ENCODE assay signal across 29 cellular contexts in the genomic region with DNA sequence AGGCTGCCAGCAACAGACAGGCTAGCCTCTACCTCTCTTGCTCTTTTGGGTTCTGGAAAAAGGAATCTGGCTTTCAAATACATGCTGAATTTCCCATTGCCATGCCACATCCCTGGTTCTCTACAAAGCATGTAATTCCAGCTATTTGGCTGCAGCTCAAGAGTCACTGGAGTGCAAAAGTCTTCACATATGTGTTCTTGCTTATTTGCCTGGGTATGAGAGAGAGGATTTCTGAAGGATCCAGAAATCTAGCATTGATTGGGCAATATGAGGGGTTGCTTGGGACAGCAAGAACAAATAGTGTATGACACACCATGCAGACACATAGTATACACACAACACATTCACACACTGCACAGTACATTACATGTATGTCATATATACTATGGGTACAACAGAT.
"Had no signal": no experiment of that assay in that cellular context is flagged by ENCODE, and none has a peak within 500 bp of the region (broad histone marks: within the 10 kb centered on the region; RNA-seq: fewer than 3 reads in every experiment).

No MANE protein-coding gene starts in this region.

- H3K27ac ChIP-seq: brain microvascular endothelial cell had no signal

- H3K36me3 ChIP-seq: brain microvascular endothelial cell had no signal

- FAIRE-seq: astrocyte, RCC 7860 had no signal

- DNase-seq: activated B cell treated with CpG ODN at 0.5 μM for 24 hours; activated CD4-positive, alpha-beta T cell treated with anti-CD3 and anti-CD28 coated beads for 1 hour; activated CD4-positive, alpha-beta T cell treated with anti-CD3 and anti-CD28 coated beads, Interleukin-2, amount 10 ng/mL, durations not matched to agents 24 days and 14 days; activated CD4-positive, alpha-beta T cell treated with anti-CD3 and anti-CD28 coated beads, Interleukin-2, amount 50 U/mL, for 48 hours; activated CD8-positive, alpha-beta memory T cell treated with anti-CD3 and anti-CD28 coated beads, Interleukin-2, amount 10 ng/mL, durations not matched to agents 7 days and 5 days; activated effector memory CD4-positive, alpha-beta T cell treated with anti-CD3 and anti-CD28 coated beads, Interleukin-2, amount 50 U/mL, for 16 hours; activated naive CD4-positive, alpha-beta T cell treated with Interleukin-2 at 50 U/mL for 16 hours; activated naive CD8-positive, alpha-beta T cell treated with anti-CD3 and anti-CD28 coated beads, Interleukin-2, amount 50 U/mL, for 24 hours; activated T-cell treated with anti-CD3 and anti-CD28 coated beads, Interleukin-2, amount 50 U/mL, for 24 hours; amygdala; brain microvascular endothelial cell; cerebellar nuclear complex; KG1; NCI-H1092; NCI-H1417; NCI-H2029; NCI-H2107; NCI-H2171 treated with DMSO at 0.1 percent for 48 hours; NCI-H345; NCI-H510A; NCI-H526 treated with DMSO at 0.1 percent for 48 hours; NCI-H82; PC-3; SHP77; T-helper 17 cell; T-helper 9 cell had no signal

- H3K27me3 ChIP-seq: brain microvascular endothelial cell had no signal

- ATAC-seq: activated CD8-positive, alpha-beta memory T cell treated with anti-CD3 and anti-CD28 coated beads, Interleukin-2, amount 10 ng/mL, durations not matched to agents 7 days and 5 days; activated naive CD4-positive, alpha-beta T cell treated with anti-CD3 and anti-CD28 coated beads, Interleukin-2, amount 50 U/mL, for 72 hours; activated naive CD8-positive, alpha-beta T cell treated with anti-CD3 and anti-CD28 coated beads, Interleukin-2, amount 50 U/mL, for 24 hours; PC-3; T-helper 17 cell had no signal
